In genomic region chr5:173329370-173330150, GRCh38 we compare ENCODE assay signal across 8 cellular contexts. TPM values are rescaled to one million over a fixed set of nuclear protein-coding genes. Genes with fewer than 3 reads are reported as not detected.
DNase-seq lines count a peak whose midpoint lies in the region; ATAC-seq and TF ChIP-seq lines count a peak whose summit lies in the region.

No MANE protein-coding gene starts in this region.

- H3K4me2 ChIP-seq in BLaER1, result peak overlapping the region; percentile 87

- H3K4me1 ChIP-seq in BLaER1 (peaks cover 49% of the 10 kb centered on the region), suprapubic skin (peaks cover 43% of the 10 kb centered on the region)

- no peaks in the 10 kb centered on the region for H3K9me3 Mint-ChIP-seq in activated naive CD8-positive, alpha-beta T cell treated with anti-CD3 and anti-CD28 coated beads, Interleukin-2, amount 10 ng/mL, durations not matched to agents 7 days and 5 days

- H3K9me3 ChIP-seq in BLaER1 (peaks cover 13% of the 10 kb centered on the region; the same call in 1 of the 2 replicates), suprapubic skin (no peaks in the 10 kb centered on the region)

- 11% methylated on average over 28 of the region's 76 CpGs for WGBS in suprapubic skin

- no peak for TF ChIP-seq EP300 in suprapubic skin (IDR thresholded peaks at IDR 0.05)

- TF ChIP-seq CTCF in LNCAP (IDR thresholded peaks at IDR 0.05) (peak; percentile 50), suprapubic skin (IDR thresholded peaks at IDR 0.05) (no peak)

- peaks cover 21% of the 10 kb centered on the region for H3K27me3 Mint-ChIP-seq in activated naive CD8-positive, alpha-beta T cell treated with anti-CD3 and anti-CD28 coated beads, Interleukin-2, amount 10 ng/mL, durations not matched to agents 7 days and 5 days

- H3K27ac ChIP-seq in BLaER1 (peak overlapping the region; percentile 87), suprapubic skin (no peak overlapping the region)

- peaks cover 20% of the 10 kb centered on the region for H3K36me3 Mint-ChIP-seq in activated naive CD8-positive, alpha-beta T cell treated with anti-CD3 and anti-CD28 coated beads, Interleukin-2, amount 10 ng/mL, durations not matched to agents 7 days and 5 days

- POLR2A ChIA-PET in activated naive CD8-positive, alpha-beta T cell treated with anti-CD3 and anti-CD28 coated beads, Interleukin-2, amount 10 ng/mL, durations not matched to agents 7 days and 5 days (lab: Charles Lee), result interaction anchor here (0.8 to 4.9 kb wide), 5 partner anchors 9 to 346 kb away, joined by 3 to 29 read pairs (median 4); partner anchors contain the start of genes ATP6V0E1 and BNIP1

- H3K27ac Mint-ChIP-seq in activated naive CD8-positive, alpha-beta T cell treated with anti-CD3 and anti-CD28 coated beads, Interleukin-2, amount 10 ng/mL, durations not matched to agents 7 days and 5 days, result peak overlapping the region; percentile 93

- peak; percentile 39 for ATAC-seq in GM19397 (IDR thresholded peaks at IDR 0.05; ENCODE audit: unreplicated experiment)
- peak; percentile 44 for ATAC-seq in activated naive CD8-positive, alpha-beta T cell treated with anti-CD3 and anti-CD28 coated beads, Interleukin-2, amount 10 ng/mL, durations not matched to agents 7 days and 5 days (ENCODE audit: low read depth)
- ATAC-seq in GM19324 (IDR thresholded peaks at IDR 0.05; ENCODE audit: low FRiP score, unreplicated experiment), result no peak
- no peak for ATAC-seq in GM19452 (IDR thresholded peaks at IDR 0.05; ENCODE audit: unreplicated experiment)

- DNase-seq in activated naive CD8-positive, alpha-beta T cell treated with anti-CD3 and anti-CD28 coated beads, Interleukin-2, amount 10 ng/mL, durations not matched to agents 7 days and 5 days, result peak; percentile 72
- DNase-seq in left kidney (ENCODE audit: low read depth, low spot score) (peak; percentile 70), suprapubic skin (ENCODE audit: low spot score in 2 of 2) (peak in 1 of 2 donors; percentile 69)

- peak overlapping the region; percentile 86 for H3K9ac ChIP-seq in BLaER1

- peaks cover 21% of the 10 kb centered on the region; the same call in 1 of the 2 replicates for H4K20me1 ChIP-seq in BLaER1

- H3K4me3 ChIP-seq in BLaER1 (peak overlapping the region; percentile 83), suprapubic skin (peak overlapping the region; percentile 51)

- H3K36me3 ChIP-seq in BLaER1 (peaks cover 13% of the 10 kb centered on the region), suprapubic skin (no peaks in the 10 kb centered on the region)

- peak overlapping the region; percentile 96 for H3K4me3 Mint-ChIP-seq in activated naive CD8-positive, alpha-beta T cell treated with anti-CD3 and anti-CD28 coated beads, Interleukin-2, amount 10 ng/mL, durations not matched to agents 7 days and 5 days

- H3K4me1 Mint-ChIP-seq in activated naive CD8-positive, alpha-beta T cell treated with anti-CD3 and anti-CD28 coated beads, Interleukin-2, amount 10 ng/mL, durations not matched to agents 7 days and 5 days, result peaks cover 39% of the 10 kb centered on the region

- TF ChIP-seq POLR2A in suprapubic skin (IDR thresholded peaks at IDR 0.05), result no peak

- H3K27me3 ChIP-seq in BLaER1 (peaks cover 30% of the 10 kb centered on the region), suprapubic skin (peaks cover 69% of the 10 kb centered on the region)

RNA-seq across cellular contexts. Expression of gene STC2, which starts 1.3 kb away (rescaled TPM):
- total RNA-seq in activated naive CD8-positive, alpha-beta T cell treated with anti-CD3 and anti-CD28 coated beads, Interleukin-2, amount 10 ng/mL, durations not matched to agents 7 days and 5 days, result 10 to 100 TPM; 10.9 to 14.7 TPM
- total RNA-seq in suprapubic skin, result 1 to 10 TPM in 3 of 4 donors, under 1 TPM in 1; 0.72 to 7.6 (median 5.7) TPM

Comparison
In these comparisons a context has a peak if more than half of its experiments do, and no peak if none do; other contexts are left out.
1. ATAC-seq: peak in GM19397 (single experiment) and activated naive CD8-positive, alpha-beta T cell treated with anti-CD3 and anti-CD28 coated beads, Interleukin-2, amount 10 ng/mL, durations not matched to agents 7 days and 5 days (single experiment); none in GM19324 (single experiment) and GM19452 (single experiment).